17 cellular contexts compared by ENCODE assay signal in genomic region chr1:226480459-226480858, GRCh38.
"Had no signal": no experiment of that assay in that cellular context is flagged by ENCODE, and none has a peak within 500 bp of the region (broad histone marks: within the 10 kb centered on the region; RNA-seq: fewer than 3 reads in every experiment).

No MANE protein-coding gene starts in this region.

- H3K4me3 ChIP-seq: coronary artery, esophagus muscularis mucosa, gastrocnemius medialis, heart right ventricle, left ventricle myocardium inferior, lung, skin epidermis, tibial artery, upper lobe of right lung had no signal

- ATAC-seq: gastrocnemius medialis, heart right ventricle, natural killer cell, sciatic nerve had no signal

- H3K36me3 ChIP-seq: esophagus muscularis mucosa, gastrocnemius medialis, heart right ventricle, left ventricle myocardium inferior, tibial artery, upper lobe of right lung had no signal

- H3K4me1 ChIP-seq: esophagus muscularis mucosa, gastrocnemius medialis, heart right ventricle, left ventricle myocardium inferior, tibial artery, upper lobe of right lung had no signal

- H3K9me3 ChIP-seq: esophagus muscularis mucosa, gastrocnemius medialis, heart right ventricle, left ventricle myocardium inferior, tibial artery, upper lobe of right lung had no signal

- DNase-seq: caudate nucleus; effector CD4-positive, alpha-beta T cell; gastrocnemius medialis; heart right ventricle; islet precursor cell; left ventricle myocardium inferior; mesendoderm; natural killer cell; stimulated activated CD4-positive, alpha-beta T cell treated with anti-CD3 and anti-CD28 coated beads, Interleukin-12 subunit alpha, Interleukin-12 subunit beta, amount 100 ng/mL, for 4 hours; stimulated activated naive CD4-positive, alpha-beta T cell treated with Interleukin-2 at 50 U/mL for 16 hours; tibial artery; upper lobe of right lung had no signal
